Comparison of ENCODE assay signal across 8 cellular contexts in genomic region chr6:61809004-61809595, GRCh38.
DNase-seq lines count a peak whose midpoint lies in the region; ATAC-seq lines count a peak whose summit lies in the region.

No MANE protein-coding gene starts in this region.

- DNase-seq in ACHN (peak; percentile 36), SIG-M5 (lab: John Stamatoyannopoulos, UW) (peak; percentile 1), iPS-NIHi7 (ENCODE audit: extremely low spot score) (peak; percentile 42)
- peak; percentile 30 for DNase-seq in Jurkat, Clone E6-1 (ENCODE audit: low read depth, low spot score)
- DNase-seq in stimulated activated naive CD4-positive, alpha-beta T cell (lab: John Stamatoyannopoulos, UW), result no peak
- DNase-seq in stimulated activated CD4-positive, alpha-beta T cell treated with anti-CD3 and anti-CD28 coated beads, Interleukin-4, amount 100 ng/mL, for 4 hours, result no peak

- ATAC-seq in GM18867 (IDR thresholded peaks at IDR 0.05; ENCODE audit: unreplicated experiment), result peak; percentile 82
- no peak for ATAC-seq in HG02610 (IDR thresholded peaks at IDR 0.05; ENCODE audit: unreplicated experiment)

- in situ Hi-C loops in ACHN (cut with HindIII; ENCODE audit: low pct_ligation_motif_present, low pct_unique_long_range_greater_than_20kb, low sequenced_read_pairs), result no loop called here

- no peak overlapping the region for H3K4me3 ChIP-seq in Jurkat, Clone E6-1 (ENCODE audit: low read length)

Comparison
In these comparisons a context has a peak if more than half of its experiments do, and no peak if none do; other contexts are left out.
1. DNase-seq: peak in ACHN (single experiment), Jurkat, Clone E6-1 (single experiment), SIG-M5 (single experiment) and iPS-NIHi7 (single experiment); none in stimulated activated naive CD4-positive, alpha-beta T cell (0 of 6) and stimulated activated CD4-positive, alpha-beta T cell treated with anti-CD3 and anti-CD28 coated beads, Interleukin-4, amount 100 ng/mL, for 4 hours (0 of 2).